1 cellular context compared by ENCODE assay signal in genomic region chr1:75373542-75374159, GRCh38.
TF ChIP-seq lines count a peak whose summit lies in the region.

No MANE protein-coding gene starts in this region.

TF ChIP-seq in H1, 55 proteins besides CTCF, POLR2A, EP300 and RAD21:
- no peak for TF ChIP-seq SUZ12 (IDR thresholded peaks at IDR 0.05; ENCODE audit: low read length)
- no peak for TF ChIP-seq RFX5 (IDR thresholded peaks at IDR 0.05; ENCODE audit: borderline replicate concordance, low read depth, low read length)
- TF ChIP-seq CHD7 (IDR thresholded peaks at IDR 0.05; ENCODE audit: insufficient replicate concordance, low read length): no peak
- TF ChIP-seq KDM5A (IDR thresholded peaks at IDR 0.05; ENCODE audit: low read length): no peak
- no peak for TF ChIP-seq TCF12 (IDR thresholded peaks at IDR 0.05; ENCODE audit: low read depth, low read length)
- TF ChIP-seq NANOG (IDR thresholded peaks at IDR 0.05; ENCODE audit: insufficient read depth, low read depth, low read length, poor library complexity, severe bottlenecking): no peak
- no peak for TF ChIP-seq E2F6 (IDR thresholded peaks at IDR 0.05)
- no peak for TF ChIP-seq SP1 (IDR thresholded peaks at IDR 0.05; ENCODE audit: low read depth, low read length)
- no peak for TF ChIP-seq TEAD4 (IDR thresholded peaks at IDR 0.05; ENCODE audit: low read depth, low read length)
- TF ChIP-seq SRF (IDR thresholded peaks at IDR 0.05; ENCODE audit: low read depth, low read length): no peak
- no peak for TF ChIP-seq RNF2 (IDR thresholded peaks at IDR 0.05; ENCODE audit: borderline replicate concordance, low read depth, low read length, missing control alignments, poor library complexity, severe bottlenecking)
- TF ChIP-seq NRF1 (IDR thresholded peaks at IDR 0.05; ENCODE audit: low read depth, low read length): no peak
- TF ChIP-seq RBBP5 (IDR thresholded peaks at IDR 0.05; ENCODE audit: borderline replicate concordance, low read depth, low read length): no peak
- no peak for TF ChIP-seq SIRT6 (IDR thresholded peaks at IDR 0.05; ENCODE audit: low read length)
- no peak for TF ChIP-seq YY1 (IDR thresholded peaks at IDR 0.05; ENCODE audit: low read depth, low read length)
- TF ChIP-seq SIX5 (IDR thresholded peaks at IDR 0.05; ENCODE audit: low read depth, low read length): no peak
- no peak for TF ChIP-seq HDAC2 (IDR thresholded peaks at IDR 0.05; ENCODE audit: borderline replicate concordance in 1 of 2, low read depth in 2 of 2, low read length in 2 of 2)
- no peak for TF ChIP-seq JUN (IDR thresholded peaks at IDR 0.05; ENCODE audit: low read depth, low read length)
TF ChIP-seq in H1: peak in this region for 0.
